9 cellular contexts compared by ENCODE assay signal in genomic region chr7:130721486-130722277, GRCh38. TPM values are rescaled to one million over a fixed set of nuclear protein-coding genes. Genes with fewer than 3 reads are reported as not detected.
DNase-seq lines count a peak whose midpoint lies in the region; ATAC-seq and TF ChIP-seq lines count a peak whose summit lies in the region.
"Had no signal": no experiment of that assay in that cellular context is flagged by ENCODE, and none has a peak within 500 bp of the region (broad histone marks: within the 10 kb centered on the region; RNA-seq: fewer than 3 reads in every experiment).

No MANE protein-coding gene starts in this region.

- POLR2A ChIA-PET in PC-9 (lab: Charles Lee; ENCODE audit: unreplicated experiment) = interaction anchor here (0.6 to 0.7 kb wide), 3 partner anchors 30 to 611 kb away, joined by 3 to 7 read pairs (median 5); no protein-coding TSS in a partner anchor

- H3K36me3 ChIP-seq in PC-9 (ENCODE audit: low read depth) (no peaks in the 10 kb centered on the region), left lung (no peaks in the 10 kb centered on the region), thyroid gland (no peaks in the 10 kb centered on the region)

- intact Hi-C loops in PC-9 (cut with micrococcal nuclease; ENCODE audit: unreplicated experiment) = loop anchor here (1.0 kb wide), 1 partner anchor 649 kb away; no protein-coding TSS in a partner anchor
- intact Hi-C loops in left lung (cut with DNase I) = loop anchor here in 1 of 2 donors (10.0 kb wide), 1 partner anchor 647 kb away; the partner anchor contains the start of gene KLHDC10
- intact Hi-C loops in thyroid gland (cut with DNase I) = no loop called here

- no peak overlapping the region for H3K4me2 ChIP-seq in PC-9

- 20 to 21% methylated on average over 5 of the region's 5 CpGs for WGBS in thyroid gland, 2 donors

- no peaks in the 10 kb centered on the region for H3K27me3 ChIP-seq in PC-9 (ENCODE audit: insufficient read depth, low read depth)
- H3K27me3 ChIP-seq in left lung = peaks cover 0 to 33% of the 10 kb centered on the region in 2 donors
- H3K27me3 ChIP-seq in thyroid gland = no peaks in the 10 kb centered on the region

- H3K79me2 ChIP-seq in PC-9 (ENCODE audit: low read depth) = no peaks in the 10 kb centered on the region

- no peaks in the 10 kb centered on the region for H3K9me2 ChIP-seq in PC-9 (ENCODE audit: insufficient read depth)

- H3K9me3 ChIP-seq in PC-9 (ENCODE audit: insufficient read depth, low read depth) (no peaks in the 10 kb centered on the region), left lung (no peaks in the 10 kb centered on the region), thyroid gland (no peaks in the 10 kb centered on the region)

- TF ChIP-seq POLR2A in thyroid gland (IDR thresholded peaks at IDR 0.05) = no peak

- H3K4me1 ChIP-seq in PC-9 (replicated peaks; ENCODE audit: insufficient read depth) (no peaks in the 10 kb centered on the region), left lung (no peaks in the 10 kb centered on the region), thyroid gland (no peaks in the 10 kb centered on the region)

- TF ChIP-seq CTCF in PC-9 (conservative IDR thresholded peaks at IDR 0.05) = peak; percentile 67
- peak; percentile 32 to 45 for TF ChIP-seq CTCF in left lung (IDR thresholded peaks at IDR 0.05)
- TF ChIP-seq CTCF in thyroid gland (IDR thresholded peaks at IDR 0.05) = peak in 4 of 6 experiments; percentile 22 to 57 (median 55)

- no TSS peak for BruUV-seq in PC-9 (replicated peaks; lab: Mats Ljungman, UMichigan)

- CTCF ChIA-PET in PC-9 (lab: Charles Lee) = interaction anchor here (1.0 kb wide), 1 partner anchor 650 kb away, joined by 5 read pairs; no protein-coding TSS in a partner anchor

- peak; percentile 96 for ATAC-seq in left lung

- H4K20me1 ChIP-seq in PC-9 (ENCODE audit: insufficient read depth) = no peaks in the 10 kb centered on the region

- H3F3A ChIP-seq in PC-9 (ENCODE audit: insufficient read depth, low read depth) = no peaks in the 10 kb centered on the region

- no peak overlapping the region for H3K4me3 ChIP-seq in PC-9
- H3K4me3 ChIP-seq in left lung = no peak overlapping the region
- no peak overlapping the region for H3K4me3 ChIP-seq in thyroid gland (replicated peaks in 1 of 3)

- H2AFZ ChIP-seq in PC-9 = no peak overlapping the region

- H3K27ac ChIP-seq in PC-9 = no peak overlapping the region
- no peak overlapping the region for H3K27ac ChIP-seq in left lung
- no peak overlapping the region for H3K27ac ChIP-seq in thyroid gland

- peak in 11 of 14 donors; percentile 5 to 52 (median 24) for DNase-seq in C1 segment of cervical spinal cord (lab: John Stamatoyannopoulos, UW)
- DNase-seq in GOT3 (lab: John Stamatoyannopoulos, UW) = peak; percentile 13
- DNase-seq in PC-9 = peak; percentile 64 to 65
- DNase-seq in cerebellum (ENCODE audit: low spot score) = peak; percentile 37
- DNase-seq in left lung = peak in 1 of 2 donors; percentile 58
- DNase-seq in thyroid gland = peak; percentile 63 to 77
- DNase-seq in cortex of kidney (lab: John Stamatoyannopoulos, UW) = no peak
- DNase-seq in NCI-H1048 (lab: John Stamatoyannopoulos, UW) = no peak

RNA-seq across cellular contexts. Expression of gene KLF14, which starts 12.3 kb away (rescaled TPM):
- not detected in 2 replicates for total RNA-seq in PC-9 (2021)
- not detected for total RNA-seq in cerebellum
- under 1 TPM in 1 of 2 donors, not detected in 1; 0.29 TPM for total RNA-seq in left lung
- not detected for total RNA-seq in thyroid gland

RNA-seq across cellular contexts. Expression of gene TSGA13, which starts 35.3 kb away (rescaled TPM):
- total RNA-seq in PC-9 (2021) (not detected in 2 replicates), cerebellum (not detected), left lung (not detected), thyroid gland (not detected)
- total RNA-seq: lower leg skin had no signal

RNA-seq across cellular contexts. Expression of gene COPG2, which starts 53.1 kb away (rescaled TPM):
- total RNA-seq in PC-9 (2021) (25.5 and 36.8 TPM in 2 replicates), cerebellum (43.5 TPM), left lung (10 to 100 TPM; 16.6 to 19.3 TPM), thyroid gland (10 to 100 TPM; 22.4 to 25.7 (median 24.7) TPM)

Comparison
In these comparisons a context has a peak if more than half of its experiments do, and no peak if none do; other contexts are left out.
1. DNase-seq: peak in C1 segment of cervical spinal cord (11 of 14), GOT3 (single experiment), PC-9 (2 of 2), cerebellum (single experiment) and thyroid gland (2 of 2); none in cortex of kidney (single experiment) and NCI-H1048 (single experiment).
2. Peak in every context shown above with its lines, with median percentiles within 50 percentile points of each other: CTCF ChIP-seq.